In genomic region chr4:159018062-159018629, GRCh38 we compare ENCODE assay signal across 9 cellular contexts.
A peak's percentile ranks its signal among the peaks of the same experiment; 100 is the strongest.
DNase-seq lines count a peak whose midpoint lies in the region; ATAC-seq and TF ChIP-seq lines count a peak whose summit lies in the region.
"Had no signal": no experiment of that assay in that cellular context is flagged by ENCODE, and none has a peak within 500 bp of the region (broad histone marks: within the 10 kb centered on the region; RNA-seq: fewer than 3 reads in every experiment).

No MANE protein-coding gene starts in this region.

- TF ChIP-seq CTCF in glutamatergic neuron (IDR thresholded peaks at IDR 0.05; ENCODE audit: partially characterized antibody, unreplicated experiment) (no peak), HFFc6 (IDR thresholded peaks at IDR 0.05) (no peak)

- no peaks in the 10 kb centered on the region for H3K9me3 ChIP-seq in naive thymus-derived CD4-positive, alpha-beta T cell (ENCODE audit: control insufficient read depth in 2 of 3, low read length in 3 of 3)

- CTCF ChIA-PET in activated naive CD4-positive, alpha-beta T cell treated with anti-CD3 and anti-CD28 coated beads for 36 hours (lab: Charles Lee) = no interaction called here
- CTCF ChIA-PET in naive thymus-derived CD4-positive, alpha-beta T cell (lab: Charles Lee) = no interaction called here

- H3K36me3 Mint-ChIP-seq in glutamatergic neuron (ENCODE audit: unreplicated experiment) = no peaks in the 10 kb centered on the region
- H3K36me3 Mint-ChIP-seq in activated naive CD4-positive, alpha-beta T cell treated with anti-CD3 and anti-CD28 coated beads for 36 hours (ENCODE audit: low read depth) = no peaks in the 10 kb centered on the region
- H3K36me3 Mint-ChIP-seq in HFFc6 (ENCODE audit: low read depth) = no peaks in the 10 kb centered on the region
- H3K36me3 Mint-ChIP-seq in naive thymus-derived CD4-positive, alpha-beta T cell = no peaks in the 10 kb centered on the region

- H3K4me1 ChIP-seq in naive thymus-derived CD4-positive, alpha-beta T cell (ENCODE audit: control insufficient read depth in 2 of 2, insufficient read depth in 2 of 2, low read length in 2 of 2) = no peaks in the 10 kb centered on the region

- peaks cover 3% of the 10 kb centered on the region for H3K9me3 Mint-ChIP-seq in glutamatergic neuron (ENCODE audit: unreplicated experiment)
- no peaks in the 10 kb centered on the region for H3K9me3 Mint-ChIP-seq in activated naive CD4-positive, alpha-beta T cell treated with anti-CD3 and anti-CD28 coated beads for 36 hours
- no peaks in the 10 kb centered on the region for H3K9me3 Mint-ChIP-seq in HFFc6
- peaks cover 0 to 2% (median 0%) of the 10 kb centered on the region in 11 donors for H3K9me3 Mint-ChIP-seq in naive thymus-derived CD4-positive, alpha-beta T cell

- DNase-seq in glutamatergic neuron = peak; percentile 31
- DNase-seq in activated naive CD4-positive, alpha-beta T cell treated with anti-CD3 and anti-CD28 coated beads for 36 hours = no peak
- no peak for DNase-seq in HFFc6
- no peak for DNase-seq in naive thymus-derived CD4-positive, alpha-beta T cell
- no peak for DNase-seq in effector CD4-positive, alpha-beta T cell
- DNase-seq: midbrain had no signal

- H3K4me3 Mint-ChIP-seq in glutamatergic neuron (ENCODE audit: unreplicated experiment) (no peak overlapping the region), HFFc6 (no peak overlapping the region)
- H3K4me3 Mint-ChIP-seq in activated naive CD4-positive, alpha-beta T cell treated with anti-CD3 and anti-CD28 coated beads for 36 hours = no peak overlapping the region
- H3K4me3 Mint-ChIP-seq in naive thymus-derived CD4-positive, alpha-beta T cell = no peak overlapping the region

- peaks cover 18% of the 10 kb centered on the region for H3K4me1 Mint-ChIP-seq in glutamatergic neuron (ENCODE audit: low read depth, unreplicated experiment)
- H3K4me1 Mint-ChIP-seq in activated naive CD4-positive, alpha-beta T cell treated with anti-CD3 and anti-CD28 coated beads for 36 hours (ENCODE audit: low read depth) = no peaks in the 10 kb centered on the region
- no peaks in the 10 kb centered on the region for H3K4me1 Mint-ChIP-seq in HFFc6 (ENCODE audit: low read depth)
- H3K4me1 Mint-ChIP-seq in naive thymus-derived CD4-positive, alpha-beta T cell = no peaks in the 10 kb centered on the region

- intact Hi-C loops in activated naive CD4-positive, alpha-beta T cell treated with anti-CD3 and anti-CD28 coated beads for 36 hours (cut with micrococcal nuclease) = no loop called here
- intact Hi-C loops in naive thymus-derived CD4-positive, alpha-beta T cell (cut with micrococcal nuclease) = no loop called here

- H3K27ac Mint-ChIP-seq in glutamatergic neuron (ENCODE audit: unreplicated experiment) (no peak overlapping the region), HFFc6 (no peak overlapping the region)
- H3K27ac Mint-ChIP-seq in activated naive CD4-positive, alpha-beta T cell treated with anti-CD3 and anti-CD28 coated beads for 36 hours = no peak overlapping the region
- no peak overlapping the region for H3K27ac Mint-ChIP-seq in naive thymus-derived CD4-positive, alpha-beta T cell

- ATAC-seq in GM18858 (IDR thresholded peaks at IDR 0.05; ENCODE audit: unreplicated experiment) = peak; percentile 94
- ATAC-seq in GM21717 (IDR thresholded peaks at IDR 0.05; ENCODE audit: unreplicated experiment) = peak; percentile 91
- peak; percentile 93 for ATAC-seq in HG03442 (IDR thresholded peaks at IDR 0.05; ENCODE audit: unreplicated experiment)
- ATAC-seq in naive thymus-derived CD4-positive, alpha-beta T cell = no peak

- POLR2A ChIA-PET in naive thymus-derived CD4-positive, alpha-beta T cell (lab: Charles Lee) = no interaction called here

- H3K36me3 ChIP-seq in naive thymus-derived CD4-positive, alpha-beta T cell (ENCODE audit: control insufficient read depth in 2 of 3, insufficient read depth in 3 of 3, low read length in 3 of 3) = no peaks in the 10 kb centered on the region

- H3K27me3 Mint-ChIP-seq in glutamatergic neuron (ENCODE audit: unreplicated experiment) = peaks cover 4% of the 10 kb centered on the region
- peaks cover 6% of the 10 kb centered on the region for H3K27me3 Mint-ChIP-seq in activated naive CD4-positive, alpha-beta T cell treated with anti-CD3 and anti-CD28 coated beads for 36 hours (ENCODE audit: low read depth)
- H3K27me3 Mint-ChIP-seq in HFFc6 (ENCODE audit: insufficient read depth) = peaks cover 7% of the 10 kb centered on the region
- peaks cover 0 to 6% (median 2%) of the 10 kb centered on the region in 5 donors for H3K27me3 Mint-ChIP-seq in naive thymus-derived CD4-positive, alpha-beta T cell

- peaks cover 0 to 2% of the 10 kb centered on the region in 2 donors for H3K27me3 ChIP-seq in naive thymus-derived CD4-positive, alpha-beta T cell (ENCODE audit: control insufficient read depth in 2 of 2, insufficient read depth in 2 of 2, low read length in 2 of 2)

- H3K4me3 ChIP-seq in naive thymus-derived CD4-positive, alpha-beta T cell (ENCODE audit: low read length) = no peak overlapping the region

- H3K27ac ChIP-seq in naive thymus-derived CD4-positive, alpha-beta T cell (ENCODE audit: low read depth, low read length) = no peak overlapping the region
